ENCODE assay signal across 17 cellular contexts in the genomic region with DNA sequence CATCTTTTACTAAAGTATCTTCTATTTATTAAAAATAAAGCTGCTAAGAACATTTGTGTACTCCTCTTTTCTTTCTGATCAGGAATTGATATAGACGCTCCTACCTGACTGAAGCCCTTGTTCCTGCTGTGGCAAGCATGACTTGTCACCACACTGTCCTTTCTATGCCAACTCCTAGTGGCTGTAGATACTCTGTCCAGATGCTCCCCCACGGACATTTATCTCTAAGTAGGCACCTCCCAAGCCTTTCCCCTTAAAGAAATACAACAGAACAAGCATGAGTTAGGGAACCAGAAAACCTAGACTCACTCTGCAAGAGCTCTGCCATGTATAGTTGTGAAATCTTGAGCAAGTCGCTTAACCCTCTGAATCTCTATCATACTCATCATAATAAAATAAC.
"Had no signal": no experiment of that assay in that cellular context is flagged by ENCODE, and none has a peak within 500 bp of the region (broad histone marks: within the 10 kb centered on the region; RNA-seq: fewer than 3 reads in every experiment).

No MANE protein-coding gene starts in this region.

- H3K36me3 ChIP-seq: Peyer's patch, SJCRH30 had no signal

- ATAC-seq: Right ventricle myocardium inferior, SK-N-SH treated with all-trans-retinoic acid at 6 μM for 48 hours had no signal

- H3K4me3 ChIP-seq: PC-9, Peyer's patch, SJCRH30 had no signal

- H3K4me1 ChIP-seq: Peyer's patch, SJCRH30 had no signal

- H3K27me3 ChIP-seq: Peyer's patch, SJCRH30 had no signal

- DNase-seq: KBM-7, NCI-H1092 treated with DMSO at 0.1 percent for 48 hours, NCI-H1436 treated with DMSO at 0.1 percent for 48 hours, NCI-H1694, NCI-H187 treated with DMSO at 0.1 percent for 48 hours, NCI-H2081, NCI-H2107, NCI-H2227 treated with DMSO at 0.1 percent for 48 hours, NCI-H524 treated with DMSO at 0.1 percent for 48 hours, PC-9, Peyer's patch, SHP77 treated with DMSO at 0.1 percent for 48 hours, SJCRH30, T-helper 1 cell had no signal

- H3K9me3 ChIP-seq: Peyer's patch, SJCRH30 had no signal

- H3K27ac ChIP-seq: HL-60, PC-9, Peyer's patch, SJCRH30 had no signal
